ENCODE assay signal across 14 cellular contexts in the genomic region with DNA sequence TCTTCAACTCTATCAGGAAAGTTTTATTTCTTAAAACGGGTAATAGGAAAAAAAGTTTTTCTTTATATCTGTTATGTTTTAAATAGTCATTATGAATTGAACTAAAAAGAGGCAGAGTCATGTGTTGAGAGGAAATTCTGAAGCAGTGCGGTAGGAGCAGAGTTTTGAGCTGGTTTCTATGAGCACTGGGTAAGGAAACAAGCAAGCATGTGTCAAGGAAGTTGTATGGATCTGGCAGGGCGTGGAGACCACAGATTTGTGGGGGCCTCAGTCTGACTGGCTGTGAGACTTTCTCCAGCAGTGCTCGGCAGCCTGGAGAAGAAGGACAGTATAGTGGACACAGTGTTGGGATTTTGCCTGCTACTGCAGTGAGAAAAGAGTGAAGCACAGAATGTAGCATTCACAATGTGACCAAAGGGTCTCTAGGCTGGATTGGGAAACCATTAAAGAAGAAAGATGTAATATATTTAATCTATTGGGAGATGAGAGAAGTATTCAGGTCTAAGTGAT.
"Had no signal": no experiment of that assay in that cellular context is flagged by ENCODE, and none has a peak within 500 bp of the region (broad histone marks: within the 10 kb centered on the region; RNA-seq: fewer than 3 reads in every experiment).

No MANE protein-coding gene starts in this region.

- H3K4me3 Mint-ChIP-seq: neural crest cell; T-helper 1 cell treated with Interleukin-12 subunit alpha and Interleukin-12 subunit beta and Interleukin-4 antibody, amounts not matched to agents 30 μg/mL and 1 μg/mL, for 36 hours had no signal

- H3K4me1 ChIP-seq: adrenal gland, colonic mucosa, parathyroid adenoma, tibial nerve had no signal

- H3K27ac Mint-ChIP-seq: T-helper 1 cell treated with Interleukin-12 subunit alpha and Interleukin-12 subunit beta and Interleukin-4 antibody, amounts not matched to agents 30 μg/mL and 1 μg/mL, for 36 hours had no signal

- DNase-seq: activated CD4-positive, CD25-positive, alpha-beta regulatory T cell treated with anti-CD3 and anti-CD28 coated beads, Interleukin-2, amount 50 U/mL, for 72 hours; activated effector memory CD4-positive, alpha-beta T cell treated with anti-CD3 and anti-CD28 coated beads, Interleukin-2, amount 50 U/mL, for 16 hours; adrenal gland; caudate nucleus; colonic mucosa; effector CD4-positive, alpha-beta T cell; hippocampal formation; kidney glomerular epithelial cell; SK-N-SH had no signal

- ATAC-seq: Right ventricle myocardium inferior had no signal

- H3K27ac ChIP-seq: adrenal gland, colonic mucosa, parathyroid adenoma, tibial nerve had no signal

- H3K9me3 ChIP-seq: adrenal gland, colonic mucosa, SK-N-SH, tibial nerve had no signal

- H3K36me3 ChIP-seq: adrenal gland, colonic mucosa, tibial nerve had no signal

- H3K27me3 ChIP-seq: adrenal gland, colonic mucosa, tibial nerve had no signal

- H3K9me3 Mint-ChIP-seq: neural crest cell had no signal

- H3K4me3 ChIP-seq: adrenal gland, colonic mucosa, tibial nerve had no signal
